ENCODE assay signal across 24 cellular contexts in genomic region chr2:174403628-174404027, GRCh38.
"Had no signal": no experiment of that assay in that cellular context is flagged by ENCODE, and none has a peak within 500 bp of the region (broad histone marks: within the 10 kb centered on the region; RNA-seq: fewer than 3 reads in every experiment).

No MANE protein-coding gene starts in this region.

- H3K9me3 ChIP-seq: stomach, suprapubic skin, testis, thoracic aorta, thyroid gland, tibial artery, tibial nerve, transverse colon, upper lobe of left lung, upper lobe of right lung, uterus, vagina had no signal

- H3K4me3 ChIP-seq: stomach, suprapubic skin, testis, thoracic aorta, thyroid gland, tibial artery, tibial nerve, transverse colon, upper lobe of left lung, upper lobe of right lung, uterus, vagina had no signal

- H3K4me1 ChIP-seq: stomach, suprapubic skin, testis, tibial artery, transverse colon, upper lobe of left lung, upper lobe of right lung, uterus, vagina had no signal

- DNase-seq: stimulated activated CD4-positive, alpha-beta T cell treated with anti-CD3 and anti-CD28 coated beads, Interleukin-2, amount 100 ng/mL, for 48 hours; stimulated activated CD4-positive, alpha-beta T cell treated with anti-CD3 and anti-CD28 coated beads, Interleukin-4, amount 100 ng/mL, for 1 hour; stimulated activated CD4-positive, alpha-beta T cell treated with anti-CD3 and anti-CD28 coated beads, Interleukin-4, amount 100 ng/mL, for 24 hours; stimulated activated CD4-positive, alpha-beta T cell treated with anti-CD3 and anti-CD28 coated beads, Interleukin-4, amount 100 ng/mL, for 4 hours; stimulated activated CD8-positive, alpha-beta memory T cell treated with anti-CD3 and anti-CD28 coated beads, Interleukin-4, amount 100 ng/mL, for 48 hours; stimulated activated naive B cell treated with anti-CD40 and anti-IgM and Interleukin-4, amounts not matched to agents 10 μg/mL and 1 μg/mL and 100 μg/mL, for 72 hours; stimulated activated naive CD4-positive, alpha-beta T cell; stimulated activated naive CD4-positive, alpha-beta T cell treated with Interleukin-2 at 50 U/mL for 16 hours; stimulated activated naive CD8-positive, alpha-beta T cell treated with anti-CD3 and anti-CD28 coated beads, Interleukin-15, amount 100 ng/mL, for 72 hours; stimulated activated naive CD8-positive, alpha-beta T cell treated with anti-CD3 and anti-CD28 coated beads, Interleukin-15, Interleukin-2, amounts not matched to agents 100 U/mL and 50 U/mL, for 24 hours; stomach; substantia nigra; testis; thyroid gland; tibial artery; transverse colon; trophoblast cell; upper lobe of left lung; upper lobe of right lung; uterus had no signal

- H3K36me3 ChIP-seq: thyroid gland, uterus, vagina had no signal

- H3K27ac ChIP-seq: stomach, suprapubic skin, testis, thoracic aorta, thyroid gland, tibial artery, tibial nerve, transverse colon, upper lobe of left lung, upper lobe of right lung, uterus, vagina had no signal
